ENCODE assay signal across 8 cellular contexts in genomic region chr19:47047931-47048399, GRCh38. TPM values are rescaled to one million over a fixed set of nuclear protein-coding genes. Genes with fewer than 3 reads are reported as not detected.
DNase-seq lines count a peak whose midpoint lies in the region; ATAC-seq and TF ChIP-seq lines count a peak whose summit lies in the region.

No MANE protein-coding gene starts in this region.

- no peaks in the 10 kb centered on the region for H4K20me1 ChIP-seq in SK-N-SH (ENCODE audit: insufficient read depth)

- 0 out of 2 replicates have a peak, but pooled peaks cover 5% of the 10 kb centered on the region for H3K4me1 ChIP-seq in ES-I3 (ENCODE audit: insufficient read depth, low read length)
- H3K4me1 ChIP-seq in SK-N-SH (ENCODE audit: control insufficient read depth in 1 of 2, insufficient read depth in 2 of 2, low read depth in 1 of 2, low read length in 1 of 2): peaks cover 4 to 5% of the 10 kb centered on the region in 2 experiments; a peak in 2 of 4 replicates
- H3K4me1 ChIP-seq in ovary (ENCODE audit: insufficient read depth): peaks cover 4% of the 10 kb centered on the region
- peaks cover 0 to 12% (median 9%) of the 10 kb centered on the region in 4 donors for H3K4me1 ChIP-seq in tibial artery

- no peaks in the 10 kb centered on the region for H3K36me3 Mint-ChIP-seq in activated naive CD8-positive, alpha-beta T cell treated with anti-CD3 and anti-CD28 coated beads, Interleukin-2, amount 10 ng/mL, durations not matched to agents 7 days and 5 days

- H3K9me3 Mint-ChIP-seq in activated naive CD8-positive, alpha-beta T cell treated with anti-CD3 and anti-CD28 coated beads, Interleukin-2, amount 10 ng/mL, durations not matched to agents 7 days and 5 days: no peaks in the 10 kb centered on the region

- ATAC-seq in activated naive CD8-positive, alpha-beta T cell treated with anti-CD3 and anti-CD28 coated beads, Interleukin-2, amount 10 ng/mL, durations not matched to agents 7 days and 5 days (ENCODE audit: low read depth): peak; percentile 56
- ATAC-seq in Right ventricle myocardium inferior: peak; percentile 88

- peak overlapping the region; percentile 95 for H3K27ac Mint-ChIP-seq in activated naive CD8-positive, alpha-beta T cell treated with anti-CD3 and anti-CD28 coated beads, Interleukin-2, amount 10 ng/mL, durations not matched to agents 7 days and 5 days

- TF ChIP-seq CTCF in SK-N-SH (IDR thresholded peaks at IDR 0.05) (no peak), ovary (IDR thresholded peaks at IDR 0.05) (no peak), tibial artery (IDR thresholded peaks at IDR 0.05) (no peak)

- CTCF ChIA-PET in SK-N-SH (lab: Yijun Ruan, JAX): interaction anchor here (0.6 to 1.7 kb wide), 3 partner anchors 11 to 319 kb away, joined by 3 to 11 read pairs (median 4); no protein-coding TSS in a partner anchor

- H3F3A ChIP-seq in SK-N-SH (replicated peaks; ENCODE audit: insufficient read depth): peaks cover 3% of the 10 kb centered on the region

- peak overlapping the region; percentile 94 for H3K4me2 ChIP-seq in SK-N-SH

- DNase-seq in HCEC 1CT (peak; percentile 91), NAMALWA (ENCODE audit: low spot score) (peak; percentile 88), SK-N-SH (peak; percentile 98), Right ventricle myocardium inferior (ENCODE audit: missing footprints) (peak; percentile 88), ovary (peak; percentile 78 to 87 (median 84)), tibial artery (peak; percentile 81 to 93)
- peak; percentile 78 for DNase-seq in activated naive CD8-positive, alpha-beta T cell treated with anti-CD3 and anti-CD28 coated beads, Interleukin-2, amount 10 ng/mL, durations not matched to agents 7 days and 5 days

- H3K27me3 ChIP-seq in SK-N-SH (ENCODE audit: insufficient read depth) (no peaks in the 10 kb centered on the region), ovary (no peaks in the 10 kb centered on the region), tibial artery (no peaks in the 10 kb centered on the region)

- no peaks in the 10 kb centered on the region for H3K79me2 ChIP-seq in SK-N-SH (ENCODE audit: insufficient read depth)

- TF ChIP-seq POLR2A in ovary (IDR thresholded peaks at IDR 0.05): no peak

- TF ChIP-seq RAD21 in SK-N-SH (IDR thresholded peaks at IDR 0.05; ENCODE audit: low read length): no peak

- peak overlapping the region; percentile 97 for H3K4me3 Mint-ChIP-seq in activated naive CD8-positive, alpha-beta T cell treated with anti-CD3 and anti-CD28 coated beads, Interleukin-2, amount 10 ng/mL, durations not matched to agents 7 days and 5 days

- POLR2A ChIA-PET in SK-N-SH (lab: Yijun Ruan, JAX): interaction anchor here (0.5 to 1.5 kb wide), 4 partner anchors 10 to 65 kb away, joined by 3 to 9 read pairs (median 3); partner anchors contain the start of gene ZC3H4
- POLR2A ChIA-PET in activated naive CD8-positive, alpha-beta T cell treated with anti-CD3 and anti-CD28 coated beads, Interleukin-2, amount 10 ng/mL, durations not matched to agents 7 days and 5 days (lab: Charles Lee): interaction anchor here (0.5 to 2.6 kb wide), 18 partner anchors 11 to 226 kb away, joined by 3 to 25 read pairs (median 4); partner anchors contain the start of genes AP2S1, INAFM1, SAE1 and ZC3H4

- H3K9me2 ChIP-seq in SK-N-SH: no peaks in the 10 kb centered on the region

- TF ChIP-seq EP300 in SK-N-SH (IDR thresholded peaks at IDR 0.05; ENCODE audit: borderline replicate concordance in 1 of 2, low read depth in 1 of 2, low read length in 1 of 2): no peak
- no peak for TF ChIP-seq EP300 in ovary (IDR thresholded peaks at IDR 0.05)

- H3K36me3 ChIP-seq in ES-I3 (ENCODE audit: insufficient read depth, low read length): peaks cover 3% of the 10 kb centered on the region; the same call in 1 of the 2 replicates
- H3K36me3 ChIP-seq in SK-N-SH (replicated peaks in 1 of 2; ENCODE audit: control insufficient read depth in 1 of 2, insufficient read depth in 2 of 2, low read length in 1 of 2): no peaks in the 10 kb centered on the region
- H3K36me3 ChIP-seq in ovary: no peaks in the 10 kb centered on the region
- peaks cover 0 to 7% (median 0%) of the 10 kb centered on the region in 3 donors for H3K36me3 ChIP-seq in tibial artery

- H3K27ac ChIP-seq in SK-N-SH (ENCODE audit: low read depth in 2 of 2, low read length in 1 of 2): peak overlapping the region in 1 of 2 experiments; percentile 70; a peak in 2 of 4 replicates
- peak overlapping the region in 1 of 2 donors; percentile 45 for H3K27ac ChIP-seq in ovary
- peak overlapping the region; percentile 87 to 88 for H3K27ac ChIP-seq in tibial artery

- H3K4me1 Mint-ChIP-seq in activated naive CD8-positive, alpha-beta T cell treated with anti-CD3 and anti-CD28 coated beads, Interleukin-2, amount 10 ng/mL, durations not matched to agents 7 days and 5 days: peaks cover 18% of the 10 kb centered on the region

- intact Hi-C loops in Right ventricle myocardium inferior (cut with DNase I): loop anchor here (5.0 kb wide), 1 partner anchor 64 kb away; the partner anchor contains the start of gene ZC3H4
- intact Hi-C loops in ovary (cut with DNase I): no loop called here
- intact Hi-C loops in tibial artery (cut with DNase I; ENCODE audit: low total_unique reads): no loop called here

- no peaks in the 10 kb centered on the region for H3K9me3 ChIP-seq in ES-I3 (ENCODE audit: control insufficient read depth, insufficient read depth, low read length)
- no peaks in the 10 kb centered on the region for H3K9me3 ChIP-seq in SK-N-SH
- H3K9me3 ChIP-seq in ovary: no peaks in the 10 kb centered on the region
- H3K9me3 ChIP-seq in tibial artery: no peaks in the 10 kb centered on the region

- no peaks in the 10 kb centered on the region for H3K27me3 Mint-ChIP-seq in activated naive CD8-positive, alpha-beta T cell treated with anti-CD3 and anti-CD28 coated beads, Interleukin-2, amount 10 ng/mL, durations not matched to agents 7 days and 5 days

- under 1% methylated on average over 17 of the region's 32 CpGs for WGBS in SK-N-SH (ENCODE audit: low lambda C conversion rate)
- 0 to 1% (median 1%) methylated on average over 26 to 32 of the region's 32 CpGs for WGBS in ovary, 3 donors

- H3K9ac ChIP-seq in ES-I3 (ENCODE audit: low read depth, low read length): peak overlapping the region; percentile 80
- H3K9ac ChIP-seq in SK-N-SH: peak overlapping the region; percentile 65; the same call in 1 of the 2 replicates

- H3K4me3 ChIP-seq in SK-N-SH (ENCODE audit: low read depth in 2 of 2, low read length in 1 of 2): peak overlapping the region; percentile 81 to 86
- H3K4me3 ChIP-seq in ovary: peak overlapping the region; percentile 79
- peak overlapping the region; percentile 88 to 100 for H3K4me3 ChIP-seq in tibial artery

- peak overlapping the region; percentile 98 for H2AFZ ChIP-seq in SK-N-SH (ENCODE audit: low read depth)

TF ChIP-seq in SK-N-SH, 30 proteins besides CTCF, POLR2A, EP300 and RAD21 (continues in another document):
- TF ChIP-seq MEF2A (IDR thresholded peaks at IDR 0.05; ENCODE audit: borderline replicate concordance, low read depth) (no peak), PBX3 (IDR thresholded peaks at IDR 0.05) (no peak), REST (IDR thresholded peaks at IDR 0.05; ENCODE audit: low read depth, low read length) (no peak)

RNA-seq across cellular contexts. Expression of gene TMEM160, which starts 0.5 kb away (rescaled TPM):
- polyA plus RNA-seq in SK-N-SH (2012; rRNA removed): 33.0 and 40.1 TPM in 2 replicates
- 16.8 and 26.2 TPM in 2 replicates for polyA plus RNA-seq in SK-N-SH (2012; cell fraction: cytosol; rRNA removed)
- polyA plus RNA-seq in SK-N-SH (2012; cell fraction: nucleus; rRNA removed): 13.8 and 35.6 TPM in 2 replicates
- total RNA-seq in activated naive CD8-positive, alpha-beta T cell treated with anti-CD3 and anti-CD28 coated beads, Interleukin-2, amount 10 ng/mL, durations not matched to agents 7 days and 5 days: 10 to 100 TPM; 54.7 to 59.0 TPM
- total RNA-seq in Right ventricle myocardium inferior: 27.7 TPM
- 10 to 100 TPM; 13.9 to 49.1 (median 19.3) TPM for total RNA-seq in ovary
- 1 to 10 TPM in 1 of 2 donors, not detected in 1; 8.6 TPM for polyA plus RNA-seq in ovary

RNA-seq across cellular contexts. Expression of gene NPAS1, which starts 28.3 kb away (rescaled TPM):
- 1.0 and 1.1 TPM in 2 replicates for polyA plus RNA-seq in SK-N-SH (2012; rRNA removed)
- polyA plus RNA-seq in SK-N-SH (2012; cell fraction: cytosol; rRNA removed): 0.62 and 1.00 TPM in 2 replicates
- polyA plus RNA-seq in SK-N-SH (2012; cell fraction: nucleus; rRNA removed): 2.6 and 3.8 TPM in 2 replicates
- total RNA-seq in activated naive CD8-positive, alpha-beta T cell treated with anti-CD3 and anti-CD28 coated beads, Interleukin-2, amount 10 ng/mL, durations not matched to agents 7 days and 5 days: under 1 TPM; 0.43 to 0.61 TPM
- total RNA-seq in Right ventricle myocardium inferior: not detected
- total RNA-seq in ovary: under 1 TPM in 4 of 7 donors, not detected in 3; 0.15 to 0.57 (median 0.35) TPM
- under 1 TPM in 1 of 2 donors, not detected in 1; 0.31 TPM for polyA plus RNA-seq in ovary
